Comparison of ENCODE assay signal across 1 cellular context in genomic region chr1:67171574-67171955, GRCh38.
TF ChIP-seq lines count a peak whose summit lies in the region.

No MANE protein-coding gene starts in this region.

TF ChIP-seq in K562, 482 proteins besides CTCF, POLR2A, EP300 and RAD21 (continued from another document):
- TF ChIP-seq, protein P1, sequence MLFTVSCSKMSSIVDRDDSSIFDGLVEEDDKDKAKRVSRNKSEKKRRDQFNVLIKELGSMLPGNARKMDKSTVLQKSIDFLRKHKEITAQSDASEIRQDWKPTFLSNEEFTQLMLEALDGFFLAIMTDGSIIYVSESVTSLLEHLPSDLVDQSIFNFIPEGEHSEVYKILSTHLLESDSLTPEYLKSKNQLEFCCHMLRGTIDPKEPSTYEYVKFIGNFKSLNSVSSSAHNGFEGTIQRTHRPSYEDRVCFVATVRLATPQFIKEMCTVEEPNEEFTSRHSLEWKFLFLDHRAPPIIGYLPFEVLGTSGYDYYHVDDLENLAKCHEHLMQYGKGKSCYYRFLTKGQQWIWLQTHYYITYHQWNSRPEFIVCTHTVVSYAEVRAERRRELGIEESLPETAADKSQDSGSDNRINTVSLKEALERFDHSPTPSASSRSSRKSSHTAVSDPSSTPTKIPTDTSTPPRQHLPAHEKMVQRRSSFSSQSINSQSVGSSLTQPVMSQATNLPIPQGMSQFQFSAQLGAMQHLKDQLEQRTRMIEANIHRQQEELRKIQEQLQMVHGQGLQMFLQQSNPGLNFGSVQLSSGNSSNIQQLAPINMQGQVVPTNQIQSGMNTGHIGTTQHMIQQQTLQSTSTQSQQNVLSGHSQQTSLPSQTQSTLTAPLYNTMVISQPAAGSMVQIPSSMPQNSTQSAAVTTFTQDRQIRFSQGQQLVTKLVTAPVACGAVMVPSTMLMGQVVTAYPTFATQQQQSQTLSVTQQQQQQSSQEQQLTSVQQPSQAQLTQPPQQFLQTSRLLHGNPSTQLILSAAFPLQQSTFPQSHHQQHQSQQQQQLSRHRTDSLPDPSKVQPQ (CRISPR knock-in tag; IDR thresholded peaks at IDR 0.05; ENCODE audit: borderline replicate concordance): no peak
- TF ChIP-seq SMAD4 (CRISPR knock-in tag; conservative IDR thresholded peaks at IDR 0.05) (peak; percentile 67), DMBX1 (CRISPR knock-in tag; IDR thresholded peaks at IDR 0.05; ENCODE audit: borderline replicate concordance) (peak; percentile 82), NCOA1 (IDR thresholded peaks at IDR 0.05; ENCODE audit: low read depth) (no peak), PTTG1 (tag; IDR thresholded peaks at IDR 0.05; ENCODE audit: low read depth) (peak; percentile 51; the same call in 1 of the 2 replicates), ZNF232 (CRISPR knock-in tag; IDR thresholded peaks at IDR 0.05) (no peak), ATF6 (CRISPR knock-in tag; IDR thresholded peaks at IDR 0.05) (no peak), MLX (CRISPR knock-in tag; conservative IDR thresholded peaks at IDR 0.05) (no peak), DDX20 (tag; IDR thresholded peaks at IDR 0.05; ENCODE audit: low read depth) (peak; percentile 18; the same call in 1 of the 2 replicates), ZNF766 (CRISPR knock-in tag; conservative IDR thresholded peaks at IDR 0.05) (0 out of 2 replicates have a peak, but pooled peaks have one; percentile 42), HDAC3 (IDR thresholded peaks at IDR 0.05; ENCODE audit: borderline replicate concordance, partially characterized antibody) (no peak), ZNF79 (CRISPR knock-in tag; IDR thresholded peaks at IDR 0.05; ENCODE audit: low read depth) (no peak), EGR1 (conservative IDR thresholded peaks at IDR 0.05) (no peak), MEF2D (tag; conservative IDR thresholded peaks at IDR 0.05; ENCODE audit: low read depth) (no peak), MEF2A (IDR thresholded peaks at IDR 0.05; ENCODE audit: control insufficient read depth, low read depth, low read length) (no peak), THAP7 (CRISPR knock-in tag; IDR thresholded peaks at IDR 0.05) (no peak), ZKSCAN1 (IDR thresholded peaks at IDR 0.05; ENCODE audit: low read depth, low read length) (no peak), CBX5 (IDR thresholded peaks at IDR 0.05; ENCODE audit: borderline replicate concordance, low read depth) (no peak), ADNP (tag; IDR thresholded peaks at IDR 0.05) (no peak)
- TF ChIP-seq, protein P2, sequence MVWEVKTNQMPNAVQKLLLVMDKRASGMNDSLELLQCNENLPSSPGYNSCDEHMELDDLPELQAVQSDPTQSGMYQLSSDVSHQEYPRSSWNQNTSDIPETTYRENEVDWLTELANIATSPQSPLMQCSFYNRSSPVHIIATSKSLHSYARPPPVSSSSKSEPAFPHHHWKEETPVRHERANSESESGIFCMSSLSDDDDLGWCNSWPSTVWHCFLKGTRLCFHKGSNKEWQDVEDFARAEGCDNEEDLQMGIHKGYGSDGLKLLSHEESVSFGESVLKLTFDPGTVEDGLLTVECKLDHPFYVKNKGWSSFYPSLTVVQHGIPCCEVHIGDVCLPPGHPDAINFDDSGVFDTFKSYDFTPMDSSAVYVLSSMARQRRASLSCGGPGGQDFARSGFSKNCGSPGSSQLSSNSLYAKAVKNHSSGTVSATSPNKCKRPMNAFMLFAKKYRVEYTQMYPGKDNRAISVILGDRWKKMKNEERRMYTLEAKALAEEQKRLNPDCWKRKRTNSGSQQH (CRISPR knock-in tag; IDR thresholded peaks at IDR 0.05): no peak
